ENCODE assay signal across 2 cellular contexts in genomic region chr11:31141804-31142203, GRCh38.
TF ChIP-seq lines count a peak whose summit lies in the region.

No MANE protein-coding gene starts in this region.

TF ChIP-seq in SK-N-SH, 30 proteins besides CTCF, POLR2A, EP300 and RAD21 (continued from another document):
- TF ChIP-seq USF1 (IDR thresholded peaks at IDR 0.05; ENCODE audit: borderline replicate concordance, low read depth) = no peak
- TF ChIP-seq NRF1 (IDR thresholded peaks at IDR 0.05; ENCODE audit: low read depth, low read length) = no peak
- TF ChIP-seq TCF12 (IDR thresholded peaks at IDR 0.05) = no peak
- TF ChIP-seq FOXM1 (IDR thresholded peaks at IDR 0.05; ENCODE audit: low read depth) = no peak
- no peak for TF ChIP-seq ELF1 (IDR thresholded peaks at IDR 0.05)

TF ChIP-seq in WTC11, 78 proteins besides CTCF, POLR2A, EP300 and RAD21 (continued from another document):
- TF ChIP-seq ZBTB43 (CRISPR knock-in tag; IDR thresholded peaks at IDR 0.05) (no peak), USF1 (CRISPR knock-in tag; IDR thresholded peaks at IDR 0.05) (no peak), STAT6 (CRISPR knock-in tag; conservative IDR thresholded peaks at IDR 0.05; ENCODE audit: low read depth) (no peak), ZNF232 (CRISPR knock-in tag; IDR thresholded peaks at IDR 0.05) (no peak), CDX4 (CRISPR knock-in tag; IDR thresholded peaks at IDR 0.05; ENCODE audit: borderline replicate concordance) (no peak), NFATC4 (CRISPR knock-in tag; IDR thresholded peaks at IDR 0.05) (no peak), EMX1 (CRISPR knock-in tag; IDR thresholded peaks at IDR 0.05) (no peak), AR (CRISPR knock-in tag; IDR thresholded peaks at IDR 0.05) (no peak), PRDM15 (CRISPR knock-in tag; IDR thresholded peaks at IDR 0.05) (no peak), SMAD3 (CRISPR knock-in tag; IDR thresholded peaks at IDR 0.05; ENCODE audit: borderline replicate concordance) (no peak), ZNF317 (CRISPR knock-in tag; IDR thresholded peaks at IDR 0.05; ENCODE audit: borderline replicate concordance, low read depth) (no peak), TCF7 (CRISPR knock-in tag; IDR thresholded peaks at IDR 0.05; ENCODE audit: low read depth) (no peak), ATF3 (CRISPR knock-in tag; conservative IDR thresholded peaks at IDR 0.05) (no peak), ZNF281 (CRISPR knock-in tag; IDR thresholded peaks at IDR 0.05) (no peak), USF2 (CRISPR knock-in tag; IDR thresholded peaks at IDR 0.05) (no peak)
